In the genomic region with DNA sequence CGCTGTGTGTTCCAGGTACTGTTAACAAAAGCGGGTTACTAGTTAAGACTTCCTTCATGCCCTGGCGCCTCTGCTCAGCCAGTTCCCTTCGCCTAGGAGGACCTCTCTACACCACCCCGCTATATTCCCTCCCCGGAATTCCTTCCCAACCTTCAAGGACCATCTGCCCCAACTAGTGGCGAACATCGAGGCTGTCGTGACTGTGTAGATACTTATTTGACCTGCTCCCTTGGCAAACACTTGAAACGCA, we compare ENCODE assay signal across 1 cellular context.
A peak's percentile ranks its signal among the peaks of the same experiment; 100 is the strongest.
TF ChIP-seq lines count a peak whose summit lies in the region.

No MANE protein-coding gene starts in this region.

TF ChIP-seq in K562, 482 proteins besides CTCF, POLR2A, EP300 and RAD21 (continued from another document and continues in another):
- TF ChIP-seq, protein P1, sequence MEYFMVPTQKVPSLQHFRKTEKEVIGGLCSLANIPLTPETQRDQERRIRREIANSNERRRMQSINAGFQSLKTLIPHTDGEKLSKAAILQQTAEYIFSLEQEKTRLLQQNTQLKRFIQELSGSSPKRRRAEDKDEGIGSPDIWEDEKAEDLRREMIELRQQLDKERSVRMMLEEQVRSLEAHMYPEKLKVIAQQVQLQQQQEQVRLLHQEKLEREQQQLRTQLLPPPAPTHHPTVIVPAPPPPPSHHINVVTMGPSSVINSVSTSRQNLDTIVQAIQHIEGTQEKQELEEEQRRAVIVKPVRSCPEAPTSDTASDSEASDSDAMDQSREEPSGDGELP (CRISPR knock-in tag; IDR thresholded peaks at IDR 0.05; ENCODE audit: borderline replicate concordance) = no peak
- no peak for TF ChIP-seq YBX1 (IDR thresholded peaks at IDR 0.05)
- no peak for TF ChIP-seq CEBPB (tag; IDR thresholded peaks at IDR 0.05)
- no peak for TF ChIP-seq FOS (IDR thresholded peaks at IDR 0.05; ENCODE audit: extremely low read depth, insufficient read length)
- TF ChIP-seq, protein P2, sequence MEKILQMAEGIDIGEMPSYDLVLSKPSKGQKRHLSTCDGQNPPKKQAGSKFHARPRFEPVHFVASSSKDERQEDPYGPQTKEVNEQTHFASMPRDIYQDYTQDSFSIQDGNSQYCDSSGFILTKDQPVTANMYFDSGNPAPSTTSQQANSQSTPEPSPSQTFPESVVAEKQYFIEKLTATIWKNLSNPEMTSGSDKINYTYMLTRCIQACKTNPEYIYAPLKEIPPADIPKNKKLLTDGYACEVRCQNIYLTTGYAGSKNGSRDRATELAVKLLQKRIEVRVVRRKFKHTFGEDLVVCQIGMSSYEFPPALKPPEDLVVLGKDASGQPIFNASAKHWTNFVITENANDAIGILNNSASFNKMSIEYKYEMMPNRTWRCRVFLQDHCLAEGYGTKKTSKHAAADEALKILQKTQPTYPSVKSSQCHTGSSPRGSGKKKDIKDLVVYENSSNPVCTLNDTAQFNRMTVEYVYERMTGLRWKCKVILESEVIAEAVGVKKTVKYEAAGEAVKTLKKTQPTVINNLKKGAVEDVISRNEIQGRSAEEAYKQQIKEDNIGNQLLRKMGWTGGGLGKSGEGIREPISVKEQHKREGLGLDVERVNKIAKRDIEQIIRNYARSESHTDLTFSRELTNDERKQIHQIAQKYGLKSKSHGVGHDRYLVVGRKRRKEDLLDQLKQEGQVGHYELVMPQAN (IDR thresholded peaks at IDR 0.05; ENCODE audit: borderline replicate concordance) = peak; percentile 60; the same call in 1 of the 2 replicates
- TF ChIP-seq EGR1 (conservative IDR thresholded peaks at IDR 0.05) = no peak
- TF ChIP-seq, protein P3, sequence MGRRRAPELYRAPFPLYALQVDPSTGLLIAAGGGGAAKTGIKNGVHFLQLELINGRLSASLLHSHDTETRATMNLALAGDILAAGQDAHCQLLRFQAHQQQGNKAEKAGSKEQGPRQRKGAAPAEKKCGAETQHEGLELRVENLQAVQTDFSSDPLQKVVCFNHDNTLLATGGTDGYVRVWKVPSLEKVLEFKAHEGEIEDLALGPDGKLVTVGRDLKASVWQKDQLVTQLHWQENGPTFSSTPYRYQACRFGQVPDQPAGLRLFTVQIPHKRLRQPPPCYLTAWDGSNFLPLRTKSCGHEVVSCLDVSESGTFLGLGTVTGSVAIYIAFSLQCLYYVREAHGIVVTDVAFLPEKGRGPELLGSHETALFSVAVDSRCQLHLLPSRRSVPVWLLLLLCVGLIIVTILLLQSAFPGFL (CRISPR knock-in tag; IDR thresholded peaks at IDR 0.05) = 0 out of 2 replicates have a peak, but pooled peaks have one; percentile 3
- peak in 1 of 2 experiments; percentile 38; a peak in 1 of 4 replicates for TF ChIP-seq FOXK2 (conservative IDR thresholded peaks at IDR 0.05 in 1 of 2, IDR thresholded peaks at IDR 0.05 in 1 of 2; ENCODE audit: low read depth in 2 of 2)
- TF ChIP-seq, protein P4, sequence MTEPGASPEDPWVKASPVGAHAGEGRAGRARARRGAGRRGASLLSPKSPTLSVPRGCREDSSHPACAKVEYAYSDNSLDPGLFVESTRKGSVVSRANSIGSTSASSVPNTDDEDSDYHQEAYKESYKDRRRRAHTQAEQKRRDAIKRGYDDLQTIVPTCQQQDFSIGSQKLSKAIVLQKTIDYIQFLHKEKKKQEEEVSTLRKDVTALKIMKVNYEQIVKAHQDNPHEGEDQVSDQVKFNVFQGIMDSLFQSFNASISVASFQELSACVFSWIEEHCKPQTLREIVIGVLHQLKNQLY (CRISPR knock-in tag; conservative IDR thresholded peaks at IDR 0.05) = 0 out of 4 replicates have a peak, but pooled peaks of 1 of the 2 experiments have one; percentile 10
- no peak for TF ChIP-seq ZNF217 (CRISPR knock-in tag; IDR thresholded peaks at IDR 0.05)
- TF ChIP-seq ARNT (IDR thresholded peaks at IDR 0.05) = peak; percentile 66 to 80; a peak in 2 of 4 replicates
- TF ChIP-seq ZSCAN32 (CRISPR knock-in tag; IDR thresholded peaks at IDR 0.05) = no peak
- peak; percentile 87 for TF ChIP-seq HOXB6 (CRISPR knock-in tag; IDR thresholded peaks at IDR 0.05; ENCODE audit: borderline replicate concordance)
- TF ChIP-seq TCFL5 (CRISPR knock-in tag; conservative IDR thresholded peaks at IDR 0.05) = no peak
- TF ChIP-seq, protein P5, sequence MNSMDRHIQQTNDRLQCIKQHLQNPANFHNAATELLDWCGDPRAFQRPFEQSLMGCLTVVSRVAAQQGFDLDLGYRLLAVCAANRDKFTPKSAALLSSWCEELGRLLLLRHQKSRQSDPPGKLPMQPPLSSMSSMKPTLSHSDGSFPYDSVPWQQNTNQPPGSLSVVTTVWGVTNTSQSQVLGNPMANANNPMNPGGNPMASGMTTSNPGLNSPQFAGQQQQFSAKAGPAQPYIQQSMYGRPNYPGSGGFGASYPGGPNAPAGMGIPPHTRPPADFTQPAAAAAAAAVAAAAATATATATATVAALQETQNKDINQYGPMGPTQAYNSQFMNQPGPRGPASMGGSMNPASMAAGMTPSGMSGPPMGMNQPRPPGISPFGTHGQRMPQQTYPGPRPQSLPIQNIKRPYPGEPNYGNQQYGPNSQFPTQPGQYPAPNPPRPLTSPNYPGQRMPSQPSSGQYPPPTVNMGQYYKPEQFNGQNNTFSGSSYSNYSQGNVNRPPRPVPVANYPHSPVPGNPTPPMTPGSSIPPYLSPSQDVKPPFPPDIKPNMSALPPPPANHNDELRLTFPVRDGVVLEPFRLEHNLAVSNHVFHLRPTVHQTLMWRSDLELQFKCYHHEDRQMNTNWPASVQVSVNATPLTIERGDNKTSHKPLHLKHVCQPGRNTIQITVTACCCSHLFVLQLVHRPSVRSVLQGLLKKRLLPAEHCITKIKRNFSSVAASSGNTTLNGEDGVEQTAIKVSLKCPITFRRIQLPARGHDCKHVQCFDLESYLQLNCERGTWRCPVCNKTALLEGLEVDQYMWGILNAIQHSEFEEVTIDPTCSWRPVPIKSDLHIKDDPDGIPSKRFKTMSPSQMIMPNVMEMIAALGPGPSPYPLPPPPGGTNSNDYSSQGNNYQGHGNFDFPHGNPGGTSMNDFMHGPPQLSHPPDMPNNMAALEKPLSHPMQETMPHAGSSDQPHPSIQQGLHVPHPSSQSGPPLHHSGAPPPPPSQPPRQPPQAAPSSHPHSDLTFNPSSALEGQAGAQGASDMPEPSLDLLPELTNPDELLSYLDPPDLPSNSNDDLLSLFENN (IDR thresholded peaks at IDR 0.05; ENCODE audit: low read depth in 2 of 2, low read length in 2 of 2) = no peak
- peak; percentile 94 for TF ChIP-seq ZC3H4 (CRISPR knock-in tag; IDR thresholded peaks at IDR 0.05; ENCODE audit: borderline replicate concordance)
- TF ChIP-seq NR4A1 (CRISPR knock-in tag; IDR thresholded peaks at IDR 0.05) = no peak
- TF ChIP-seq NR4A1 (tag; IDR thresholded peaks at IDR 0.05) = no peak
- TF ChIP-seq, protein P6, sequence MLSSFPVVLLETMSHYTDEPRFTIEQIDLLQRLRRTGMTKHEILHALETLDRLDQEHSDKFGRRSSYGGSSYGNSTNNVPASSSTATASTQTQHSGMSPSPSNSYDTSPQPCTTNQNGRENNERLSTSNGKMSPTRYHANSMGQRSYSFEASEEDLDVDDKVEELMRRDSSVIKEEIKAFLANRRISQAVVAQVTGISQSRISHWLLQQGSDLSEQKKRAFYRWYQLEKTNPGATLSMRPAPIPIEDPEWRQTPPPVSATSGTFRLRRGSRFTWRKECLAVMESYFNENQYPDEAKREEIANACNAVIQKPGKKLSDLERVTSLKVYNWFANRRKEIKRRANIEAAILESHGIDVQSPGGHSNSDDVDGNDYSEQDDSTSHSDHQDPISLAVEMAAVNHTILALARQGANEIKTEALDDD (IDR thresholded peaks at IDR 0.05) = peak; percentile 95
- TF ChIP-seq, protein P7, sequence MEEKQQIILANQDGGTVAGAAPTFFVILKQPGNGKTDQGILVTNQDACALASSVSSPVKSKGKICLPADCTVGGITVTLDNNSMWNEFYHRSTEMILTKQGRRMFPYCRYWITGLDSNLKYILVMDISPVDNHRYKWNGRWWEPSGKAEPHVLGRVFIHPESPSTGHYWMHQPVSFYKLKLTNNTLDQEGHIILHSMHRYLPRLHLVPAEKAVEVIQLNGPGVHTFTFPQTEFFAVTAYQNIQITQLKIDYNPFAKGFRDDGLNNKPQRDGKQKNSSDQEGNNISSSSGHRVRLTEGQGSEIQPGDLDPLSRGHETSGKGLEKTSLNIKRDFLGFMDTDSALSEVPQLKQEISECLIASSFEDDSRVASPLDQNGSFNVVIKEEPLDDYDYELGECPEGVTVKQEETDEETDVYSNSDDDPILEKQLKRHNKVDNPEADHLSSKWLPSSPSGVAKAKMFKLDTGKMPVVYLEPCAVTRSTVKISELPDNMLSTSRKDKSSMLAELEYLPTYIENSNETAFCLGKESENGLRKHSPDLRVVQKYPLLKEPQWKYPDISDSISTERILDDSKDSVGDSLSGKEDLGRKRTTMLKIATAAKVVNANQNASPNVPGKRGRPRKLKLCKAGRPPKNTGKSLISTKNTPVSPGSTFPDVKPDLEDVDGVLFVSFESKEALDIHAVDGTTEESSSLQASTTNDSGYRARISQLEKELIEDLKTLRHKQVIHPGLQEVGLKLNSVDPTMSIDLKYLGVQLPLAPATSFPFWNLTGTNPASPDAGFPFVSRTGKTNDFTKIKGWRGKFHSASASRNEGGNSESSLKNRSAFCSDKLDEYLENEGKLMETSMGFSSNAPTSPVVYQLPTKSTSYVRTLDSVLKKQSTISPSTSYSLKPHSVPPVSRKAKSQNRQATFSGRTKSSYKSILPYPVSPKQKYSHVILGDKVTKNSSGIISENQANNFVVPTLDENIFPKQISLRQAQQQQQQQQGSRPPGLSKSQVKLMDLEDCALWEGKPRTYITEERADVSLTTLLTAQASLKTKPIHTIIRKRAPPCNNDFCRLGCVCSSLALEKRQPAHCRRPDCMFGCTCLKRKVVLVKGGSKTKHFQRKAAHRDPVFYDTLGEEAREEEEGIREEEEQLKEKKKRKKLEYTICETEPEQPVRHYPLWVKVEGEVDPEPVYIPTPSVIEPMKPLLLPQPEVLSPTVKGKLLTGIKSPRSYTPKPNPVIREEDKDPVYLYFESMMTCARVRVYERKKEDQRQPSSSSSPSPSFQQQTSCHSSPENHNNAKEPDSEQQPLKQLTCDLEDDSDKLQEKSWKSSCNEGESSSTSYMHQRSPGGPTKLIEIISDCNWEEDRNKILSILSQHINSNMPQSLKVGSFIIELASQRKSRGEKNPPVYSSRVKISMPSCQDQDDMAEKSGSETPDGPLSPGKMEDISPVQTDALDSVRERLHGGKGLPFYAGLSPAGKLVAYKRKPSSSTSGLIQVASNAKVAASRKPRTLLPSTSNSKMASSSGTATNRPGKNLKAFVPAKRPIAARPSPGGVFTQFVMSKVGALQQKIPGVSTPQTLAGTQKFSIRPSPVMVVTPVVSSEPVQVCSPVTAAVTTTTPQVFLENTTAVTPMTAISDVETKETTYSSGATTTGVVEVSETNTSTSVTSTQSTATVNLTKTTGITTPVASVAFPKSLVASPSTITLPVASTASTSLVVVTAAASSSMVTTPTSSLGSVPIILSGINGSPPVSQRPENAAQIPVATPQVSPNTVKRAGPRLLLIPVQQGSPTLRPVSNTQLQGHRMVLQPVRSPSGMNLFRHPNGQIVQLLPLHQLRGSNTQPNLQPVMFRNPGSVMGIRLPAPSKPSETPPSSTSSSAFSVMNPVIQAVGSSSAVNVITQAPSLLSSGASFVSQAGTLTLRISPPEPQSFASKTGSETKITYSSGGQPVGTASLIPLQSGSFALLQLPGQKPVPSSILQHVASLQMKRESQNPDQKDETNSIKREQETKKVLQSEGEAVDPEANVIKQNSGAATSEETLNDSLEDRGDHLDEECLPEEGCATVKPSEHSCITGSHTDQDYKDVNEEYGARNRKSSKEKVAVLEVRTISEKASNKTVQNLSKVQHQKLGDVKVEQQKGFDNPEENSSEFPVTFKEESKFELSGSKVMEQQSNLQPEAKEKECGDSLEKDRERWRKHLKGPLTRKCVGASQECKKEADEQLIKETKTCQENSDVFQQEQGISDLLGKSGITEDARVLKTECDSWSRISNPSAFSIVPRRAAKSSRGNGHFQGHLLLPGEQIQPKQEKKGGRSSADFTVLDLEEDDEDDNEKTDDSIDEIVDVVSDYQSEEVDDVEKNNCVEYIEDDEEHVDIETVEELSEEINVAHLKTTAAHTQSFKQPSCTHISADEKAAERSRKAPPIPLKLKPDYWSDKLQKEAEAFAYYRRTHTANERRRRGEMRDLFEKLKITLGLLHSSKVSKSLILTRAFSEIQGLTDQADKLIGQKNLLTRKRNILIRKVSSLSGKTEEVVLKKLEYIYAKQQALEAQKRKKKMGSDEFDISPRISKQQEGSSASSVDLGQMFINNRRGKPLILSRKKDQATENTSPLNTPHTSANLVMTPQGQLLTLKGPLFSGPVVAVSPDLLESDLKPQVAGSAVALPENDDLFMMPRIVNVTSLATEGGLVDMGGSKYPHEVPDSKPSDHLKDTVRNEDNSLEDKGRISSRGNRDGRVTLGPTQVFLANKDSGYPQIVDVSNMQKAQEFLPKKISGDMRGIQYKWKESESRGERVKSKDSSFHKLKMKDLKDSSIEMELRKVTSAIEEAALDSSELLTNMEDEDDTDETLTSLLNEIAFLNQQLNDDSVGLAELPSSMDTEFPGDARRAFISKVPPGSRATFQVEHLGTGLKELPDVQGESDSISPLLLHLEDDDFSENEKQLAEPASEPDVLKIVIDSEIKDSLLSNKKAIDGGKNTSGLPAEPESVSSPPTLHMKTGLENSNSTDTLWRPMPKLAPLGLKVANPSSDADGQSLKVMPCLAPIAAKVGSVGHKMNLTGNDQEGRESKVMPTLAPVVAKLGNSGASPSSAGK (IDR thresholded peaks at IDR 0.05) = 0 out of 2 replicates have a peak, but pooled peaks have one; percentile 19
- TF ChIP-seq, protein P8, sequence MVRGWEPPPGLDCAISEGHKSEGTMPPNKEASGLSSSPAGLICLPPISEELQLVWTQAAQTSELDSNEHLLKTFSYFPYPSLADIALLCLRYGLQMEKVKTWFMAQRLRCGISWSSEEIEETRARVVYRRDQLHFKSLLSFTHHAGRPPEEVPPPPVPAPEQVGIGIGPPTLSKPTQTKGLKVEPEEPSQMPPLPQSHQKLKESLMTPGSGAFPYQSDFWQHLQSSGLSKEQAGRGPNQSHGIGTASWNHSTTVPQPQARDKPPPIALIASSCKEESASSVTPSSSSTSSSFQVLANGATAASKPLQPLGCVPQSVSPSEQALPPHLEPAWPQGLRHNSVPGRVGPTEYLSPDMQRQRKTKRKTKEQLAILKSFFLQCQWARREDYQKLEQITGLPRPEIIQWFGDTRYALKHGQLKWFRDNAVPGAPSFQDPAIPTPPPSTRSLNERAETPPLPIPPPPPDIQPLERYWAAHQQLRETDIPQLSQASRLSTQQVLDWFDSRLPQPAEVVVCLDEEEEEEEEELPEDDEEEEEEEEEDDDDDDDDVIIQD (CRISPR knock-in tag; IDR thresholded peaks at IDR 0.05) = no peak
- peak; percentile 37 for TF ChIP-seq LEF1 (IDR thresholded peaks at IDR 0.05)
